33 cellular contexts compared by ENCODE assay signal in the genomic region with DNA sequence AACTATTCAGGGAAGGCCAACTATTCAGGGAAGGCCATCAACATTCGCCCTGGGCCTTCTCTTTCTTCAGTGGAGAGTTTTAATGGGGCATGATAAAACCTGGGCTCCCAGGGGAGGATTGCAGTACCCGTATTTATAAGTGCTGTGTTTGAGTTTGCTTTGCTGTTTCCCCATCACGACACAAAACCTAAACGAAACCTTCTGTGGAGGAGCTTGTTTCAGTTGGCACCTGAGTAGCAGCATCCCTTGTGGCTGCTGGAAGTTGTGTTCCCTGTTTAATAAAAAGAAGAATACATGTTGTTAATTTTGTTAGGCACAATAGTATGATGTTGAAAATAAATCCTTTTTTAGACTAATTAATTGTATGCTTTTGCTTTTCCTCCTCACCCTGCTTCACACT. TPM values are rescaled to one million over a fixed set of nuclear protein-coding genes. Genes with fewer than 3 reads are reported as not detected.
"Had no signal": no experiment of that assay in that cellular context is flagged by ENCODE, and none has a peak within 500 bp of the region (broad histone marks: within the 10 kb centered on the region; RNA-seq: fewer than 3 reads in every experiment).

No MANE protein-coding gene starts in this region.

- H3K27me3 ChIP-seq: left lung, neural progenitor cell, neutrophil, right atrium auricular region, right lobe of liver, tibial nerve, uterus had no signal

- H3K36me3 ChIP-seq: left lung, lower lobe of right lung, neural progenitor cell, neutrophil, right atrium auricular region, right lobe of liver, uterus had no signal

- ATAC-seq: left colon; left lung; lower lobe of right lung; natural killer cell; right lobe of liver; stimulated activated memory B cell treated with anti-CD40 and anti-IgM and Interleukin-4, amounts not matched to agents 10 μg/mL and 1 μg/mL and 100 μg/mL, for 72 hours; stimulated activated naive CD8-positive, alpha-beta T cell treated with anti-CD3 and anti-CD28 coated beads, Interleukin-15, amount 100 ng/mL, for 72 hours had no signal

- H3K4me3 ChIP-seq: left lung, lower lobe of right lung, neural progenitor cell, right atrium auricular region, right lobe of liver, smooth muscle cell, tibial nerve, uterus had no signal

- H3K4me1 ChIP-seq: left lung, lower lobe of right lung, right lobe of liver, tibial nerve, uterus had no signal

- H3K9me3 ChIP-seq: left lung, lower lobe of right lung, neutrophil, right atrium auricular region, right lobe of liver, tibial nerve, uterus had no signal

- H3K27ac ChIP-seq: left lung, lower lobe of right lung, neural progenitor cell, neutrophil, parathyroid adenoma, right atrium auricular region, right lobe of liver, tibial nerve, uterus had no signal

- H2AFZ ChIP-seq: neural progenitor cell, parathyroid adenoma had no signal

- DNase-seq: hippocampal formation; kidney; left colon; left lung; lower lobe of right lung; mammary epithelial cell; mesenchymal stem cell; naive B cell; natural killer cell; nephron progenitor cell; occipital lobe; right lobe of liver; stimulated activated CD4-positive, alpha-beta T cell treated with anti-CD3 and anti-CD28 coated beads, Interleukin-1b, Interleukin-23, amount 100 ng/mL, for 48 hours; stimulated activated CD4-positive, alpha-beta T cell treated with anti-CD3 and anti-CD28 coated beads, Interleukin-2, amount 100 ng/mL, for 48 hours; stimulated activated CD4-positive, alpha-beta T cell treated with anti-CD3 and anti-CD28 coated beads, Interleukin-4, amount 100 ng/mL, for 4 hours; stimulated activated CD8-positive, alpha-beta memory T cell treated with anti-CD3 and anti-CD28 coated beads, Interleukin-4, amount 100 ng/mL, for 48 hours; stimulated activated naive CD4-positive, alpha-beta T cell treated with Interleukin-2 at 50 U/mL for 16 hours; stimulated activated naive CD8-positive, alpha-beta T cell treated with anti-CD3 and anti-CD28 coated beads, Interleukin-15, amount 100 ng/mL, for 72 hours; substantia nigra; uterus had no signal

- H3K9ac ChIP-seq: neural progenitor cell, parathyroid adenoma had no signal

- H3K4me2 ChIP-seq: neural progenitor cell, smooth muscle cell had no signal

- H3K79me2 ChIP-seq: parathyroid adenoma had no signal

RNA-seq across cellular contexts. Expression of a gene that starts 17.6 kb away (rescaled TPM):
- total RNA-seq: occipital lobe, osteocyte had no signal

RNA-seq across cellular contexts. Expression of a gene that starts 28.6 kb away (rescaled TPM):
- total RNA-seq: left lung, liver, lower lobe of right lung, mammary epithelial cell, mononuclear cell, natural killer cell, occipital lobe, osteocyte, pulmonary artery endothelial cell, right atrium auricular region, skeletal muscle tissue, temporal lobe had no signal
